In the genomic region with DNA sequence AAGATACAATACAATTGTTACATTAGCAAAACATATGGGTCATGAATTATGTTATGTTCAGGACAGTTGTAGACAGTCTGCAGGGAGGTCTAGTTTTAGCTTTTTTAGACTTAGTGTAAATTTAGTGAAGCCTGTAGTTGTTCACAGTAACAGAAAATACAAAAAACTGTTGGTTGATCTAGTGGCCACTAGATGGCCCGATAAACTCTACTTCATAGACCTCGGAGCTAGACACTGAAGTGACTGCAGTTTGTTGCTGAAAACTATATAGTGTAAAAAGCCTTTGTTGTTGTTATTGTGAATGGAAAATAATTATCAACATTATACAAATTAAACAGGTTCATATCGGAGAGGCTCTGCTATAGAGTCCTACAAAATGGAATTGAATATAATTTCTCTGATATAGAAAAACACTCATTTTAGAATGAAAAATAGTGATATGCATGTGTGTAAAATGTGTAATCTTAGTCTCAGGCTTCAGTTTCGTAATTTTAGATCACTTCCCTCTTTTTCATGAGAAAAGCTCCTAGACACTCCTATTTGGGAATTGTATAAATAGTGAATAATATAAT, we compare ENCODE assay signal across 9 cellular contexts. TPM values are rescaled to one million over a fixed set of nuclear protein-coding genes. Genes with fewer than 3 reads are reported as not detected.
A peak's percentile ranks its signal among the peaks of the same experiment; 100 is the strongest.
DNase-seq lines count a peak whose midpoint lies in the region; ATAC-seq, FAIRE-seq and TF ChIP-seq lines count a peak whose summit lies in the region.
"Had no signal": no experiment of that assay in that cellular context is flagged by ENCODE, and none has a peak within 500 bp of the region (broad histone marks: within the 10 kb centered on the region; RNA-seq: fewer than 3 reads in every experiment).

No MANE protein-coding gene starts in this region.

- H3K4me1 ChIP-seq in HUES64 (ENCODE audit: insufficient read depth, low read length) = no peaks in the 10 kb centered on the region
- H3K4me1 ChIP-seq in keratinocyte (ENCODE audit: control insufficient read depth, extremely low read depth, insufficient read depth, low read length) = no peaks in the 10 kb centered on the region
- H3K4me1 ChIP-seq: SJCRH30 had no signal

- FAIRE-seq in keratinocyte (lab: Jason Lieb, UNC) = no peak

- DNase-seq in Ammon's horn (ENCODE audit: low spot score) (peak; percentile 29), keratinocyte (ENCODE audit: low read depth, low spot score) (no peak), mucosa of gallbladder (ENCODE audit: low spot score) (no peak), NOMO-1 treated with DMSO at 0.1 percent for 48 hours (lab: John Stamatoyannopoulos, UW; ENCODE audit: unreplicated experiment) (no peak)

- TF ChIP-seq CTCF in keratinocyte (optimal IDR thresholded peaks at IDR 0.05 in 1 of 3, IDR thresholded peaks at IDR 0.05 in 1 of 3, conservative IDR thresholded peaks at IDR 0.05 in 1 of 3; ENCODE audit: extremely low read depth in 1 of 3, insufficient read depth in 2 of 3, low read length in 3 of 3) = peak in 2 of 3 experiments; percentile 13 to 45

- 42% methylated on average over 2 of the region's 4 CpGs for WGBS in HUES64

- H2AFZ ChIP-seq in keratinocyte (ENCODE audit: control insufficient read depth, low read length) = no peak overlapping the region

- H3K4me3 ChIP-seq in HUES64 (ENCODE audit: low read length) (peak overlapping the region; percentile 8; the same call in 1 of the 2 replicates), keratinocyte (ENCODE audit: control insufficient read depth in 2 of 3, extremely low read depth in 1 of 3, insufficient read depth in 2 of 3, low read depth in 1 of 3, low read length in 3 of 3) (no peak overlapping the region)
- H3K4me3 ChIP-seq: SJCRH30 had no signal

- ATAC-seq in SK-N-SH treated with all-trans-retinoic acid at 6 μM for 48 hours (peak; percentile 87), GM18867 (IDR thresholded peaks at IDR 0.05; ENCODE audit: unreplicated experiment) (no peak), GM21576 (IDR thresholded peaks at IDR 0.05; ENCODE audit: unreplicated experiment) (no peak)

- H3K27ac ChIP-seq in HUES64 (ENCODE audit: low read depth, low read length) (no peak overlapping the region), keratinocyte (ENCODE audit: control insufficient read depth, insufficient read depth, low read length) (no peak overlapping the region)
- H3K27ac ChIP-seq: SJCRH30 had no signal

- H3K36me3 ChIP-seq in HUES64 (ENCODE audit: insufficient read depth, low read length) (no peaks in the 10 kb centered on the region), keratinocyte (ENCODE audit: control insufficient read depth in 2 of 2, extremely low read depth in 1 of 2, insufficient read depth in 2 of 2, low read length in 2 of 2) (no peaks in the 10 kb centered on the region)
- H3K36me3 ChIP-seq: SJCRH30 had no signal

- H3K9ac ChIP-seq in HUES64 (ENCODE audit: low read depth, low read length) (no peak overlapping the region), keratinocyte (ENCODE audit: control insufficient read depth, extremely low read depth, insufficient read depth, low read length) (no peak overlapping the region)

- dilution Hi-C loops in keratinocyte (cut with MboI; ENCODE audit: extremely low pct_ligation_motif_present, low sequenced_read_pairs) = no loop called here

- H4K20me1 ChIP-seq in keratinocyte (ENCODE audit: control insufficient read depth, extremely low read depth, insufficient read depth, low read length) = no peaks in the 10 kb centered on the region

- H3K27me3 ChIP-seq in HUES64 (ENCODE audit: insufficient read depth, low read length) = peaks cover 70% of the 10 kb centered on the region
- no peaks in the 10 kb centered on the region for H3K27me3 ChIP-seq in keratinocyte (ENCODE audit: control insufficient read depth, extremely low read depth, insufficient read depth, low read length)
- H3K27me3 ChIP-seq: SJCRH30 had no signal

- no peak overlapping the region for H3K4me2 ChIP-seq in keratinocyte (ENCODE audit: control insufficient read depth, extremely low read depth, insufficient read depth, low read depth, low read length)

- H3K9me3 ChIP-seq in HUES64 (ENCODE audit: insufficient read depth, low read depth, low read length) (peaks cover 58% of the 10 kb centered on the region), keratinocyte (ENCODE audit: control insufficient read depth, low read depth, low read length) (peaks cover 4% of the 10 kb centered on the region)
- H3K9me3 ChIP-seq: SJCRH30 had no signal

- H3K79me2 ChIP-seq in keratinocyte (ENCODE audit: control insufficient read depth, insufficient read depth, low read length) = no peaks in the 10 kb centered on the region

- no peaks in the 10 kb centered on the region for H3K9me1 ChIP-seq in keratinocyte (ENCODE audit: control insufficient read depth, extremely low read depth, insufficient read depth, low read length)

TF ChIP-seq in SK-N-SH treated with all-trans-retinoic acid at 6 μM for 48 hours, 23 proteins besides CTCF, POLR2A, EP300 and RAD21:
- TF ChIP-seq ZFP30 (CRISPR knock-in tag; IDR thresholded peaks at IDR 0.05) (no peak), BACH2 (CRISPR knock-in tag; IDR thresholded peaks at IDR 0.05; ENCODE audit: borderline replicate concordance) (no peak), ZFP3 (CRISPR knock-in tag; IDR thresholded peaks at IDR 0.05) (no peak), GLIS3 (CRISPR knock-in tag; IDR thresholded peaks at IDR 0.05) (no peak), ZNF565 (CRISPR knock-in tag; conservative IDR thresholded peaks at IDR 0.05; ENCODE audit: low read depth) (no peak), TOX (CRISPR knock-in tag; IDR thresholded peaks at IDR 0.05; ENCODE audit: borderline replicate concordance) (no peak), ZNF8 (CRISPR knock-in tag; IDR thresholded peaks at IDR 0.05) (no peak), RARB (CRISPR knock-in tag; IDR thresholded peaks at IDR 0.05) (no peak)

RNA-seq across cellular contexts. Expression of a gene that starts 18.3 kb away (rescaled TPM):
- polyA plus RNA-seq in HUES64 (2013, experiment 1 of 2) = 3.6 TPM
- polyA plus RNA-seq in HUES64 (2013, experiment 2 of 2) = 5.3 TPM
- not detected in 3 replicates for polyA plus RNA-seq in keratinocyte
- not detected for polyA plus RNA-seq in keratinocyte (2011; ENCODE audit: low read depth)
- not detected in 2 replicates for polyA plus RNA-seq in keratinocyte (2011; cell fraction: cytosol; rRNA removed)
- not detected in 2 replicates for polyA plus RNA-seq in keratinocyte (2011; cell fraction: nucleus; rRNA removed)
- polyA plus RNA-seq in keratinocyte (2012; ENCODE audit: low replicate concordance) = not detected in 2 replicates
- not detected in 3 replicates for polyA minus RNA-seq in keratinocyte
- polyA minus RNA-seq in keratinocyte (2011; cell fraction: cytosol; rRNA and poly(A)+ RNA removed) = not detected
- not detected in 2 replicates for polyA minus RNA-seq in keratinocyte (2011; cell fraction: nucleus; rRNA and poly(A)+ RNA removed)
- total RNA-seq in mucosa of gallbladder = 0.40 TPM

RNA-seq across cellular contexts. Expression of a gene that starts 57.8 kb away (rescaled TPM):
- polyA plus RNA-seq in HUES64 (2013, experiment 1 of 2) = 44.0 TPM
- 50.1 TPM for polyA plus RNA-seq in HUES64 (2013, experiment 2 of 2)
- polyA plus RNA-seq in keratinocyte = 0.57 to 0.76 TPM (median 0.75 TPM) in 3 replicates
- 0.37 TPM for polyA plus RNA-seq in keratinocyte (2011; ENCODE audit: low read depth)
- polyA plus RNA-seq in keratinocyte (2011; cell fraction: cytosol; rRNA removed) = 0.29 and 1.2 TPM in 2 replicates
- 1.0 and 1.4 TPM in 2 replicates for polyA plus RNA-seq in keratinocyte (2011; cell fraction: nucleus; rRNA removed)
- polyA plus RNA-seq in keratinocyte (2012; ENCODE audit: low replicate concordance) = 0.44 and 0.51 TPM in 2 replicates
- 0.42 to 0.43 TPM in 2 of 3 replicates, not detected in the other for polyA minus RNA-seq in keratinocyte
- not detected for polyA minus RNA-seq in keratinocyte (2011; cell fraction: cytosol; rRNA and poly(A)+ RNA removed)
- polyA minus RNA-seq in keratinocyte (2011; cell fraction: nucleus; rRNA and poly(A)+ RNA removed) = 0.21 and 0.70 TPM in 2 replicates
- total RNA-seq in mucosa of gallbladder = 61.9 TPM
- total RNA-seq: SJCRH30 had no signal
